Comparison of ENCODE assay signal across 20 cellular contexts in genomic region chr2:15627842-15628684, GRCh38. TPM values are rescaled to one million over a fixed set of nuclear protein-coding genes. Genes with fewer than 3 reads are reported as not detected.
DNase-seq lines count a peak whose midpoint lies in the region; ATAC-seq and TF ChIP-seq lines count a peak whose summit lies in the region.
"Had no signal": no experiment of that assay in that cellular context is flagged by ENCODE, and none has a peak within 500 bp of the region (broad histone marks: within the 10 kb centered on the region; RNA-seq: fewer than 3 reads in every experiment).

No MANE protein-coding gene starts in this region.

- WGBS in endodermal cell (ENCODE audit: insufficient coverage in 1 of 2, insufficient read length in 1 of 2), 2 experiments: 93 to 100% methylated on average over 5 to 7 of the region's 7 CpGs

- no peak overlapping the region for H3K4me3 Mint-ChIP-seq in activated T-cell treated with anti-CD3 and anti-CD28 coated beads, Interleukin-2, amount 50 U/mL, for 72 hours
- H3K4me3 Mint-ChIP-seq in T-helper 17 cell (no peak overlapping the region), nephron progenitor cell (no peak overlapping the region), endodermal cell (no peak overlapping the region)
- H3K4me3 Mint-ChIP-seq: CD14-positive monocyte; CD4-positive, alpha-beta T cell; CD8-positive, alpha-beta memory T cell had no signal

- H3K27ac Mint-ChIP-seq in activated T-cell treated with anti-CD3 and anti-CD28 coated beads, Interleukin-2, amount 50 U/mL, for 72 hours: peak overlapping the region; percentile 68
- peak overlapping the region; percentile 3 for H3K27ac Mint-ChIP-seq in T-helper 17 cell
- peak overlapping the region; percentile 69 for H3K27ac Mint-ChIP-seq in nephron progenitor cell
- H3K27ac Mint-ChIP-seq in endodermal cell: no peak overlapping the region
- H3K27ac Mint-ChIP-seq: CD14-positive monocyte; CD4-positive, alpha-beta T cell had no signal

- no peaks in the 10 kb centered on the region for H3K4me1 Mint-ChIP-seq in activated T-cell treated with anti-CD3 and anti-CD28 coated beads, Interleukin-2, amount 50 U/mL, for 72 hours (ENCODE audit: low read depth)
- H3K4me1 Mint-ChIP-seq in T-helper 17 cell (peaks cover 7% of the 10 kb centered on the region), nephron progenitor cell (no peaks in the 10 kb centered on the region), endodermal cell (no peaks in the 10 kb centered on the region)
- H3K4me1 Mint-ChIP-seq: CD14-positive monocyte; CD8-positive, alpha-beta memory T cell had no signal

- H3K4me1 ChIP-seq in endodermal cell (ENCODE audit: control insufficient read depth, insufficient read depth, low read length): no peaks in the 10 kb centered on the region
- H3K4me1 ChIP-seq: BE2C; BLaER1 treated with 17β-estradiol and CSF1 and Interleukin-3, amounts not matched to agents 10 nM and 100 nM had no signal

- no peak overlapping the region for H3K9ac ChIP-seq in endodermal cell (ENCODE audit: extremely low read depth, low read length, poor library complexity, severe bottlenecking)
- H3K9ac ChIP-seq: BLaER1 treated with 17β-estradiol and CSF1 and Interleukin-3, amounts not matched to agents 10 nM and 100 nM; GM23248 had no signal

- no peak overlapping the region for H3K27ac ChIP-seq in endodermal cell (ENCODE audit: low read depth, low read length)
- H3K27ac ChIP-seq: A549; BLaER1 treated with 17β-estradiol and CSF1 and Interleukin-3, amounts not matched to agents 10 nM and 100 nM; GM23248 had no signal

- H3K27me3 Mint-ChIP-seq in activated T-cell treated with anti-CD3 and anti-CD28 coated beads, Interleukin-2, amount 50 U/mL, for 72 hours (ENCODE audit: low read depth): no peaks in the 10 kb centered on the region
- H3K27me3 Mint-ChIP-seq in T-helper 17 cell (no peaks in the 10 kb centered on the region), nephron progenitor cell (ENCODE audit: low read depth, poor library complexity) (no peaks in the 10 kb centered on the region), endodermal cell (ENCODE audit: insufficient read depth) (no peaks in the 10 kb centered on the region)
- H3K27me3 Mint-ChIP-seq: CD4-positive, alpha-beta T cell; CD8-positive, alpha-beta memory T cell had no signal

- TF ChIP-seq CTCF in nephron progenitor cell (IDR thresholded peaks at IDR 0.05) (no peak), endodermal cell (conservative IDR thresholded peaks at IDR 0.05) (no peak)

- peaks cover 11 to 29% of the 10 kb centered on the region in 2 donors for H3K36me3 Mint-ChIP-seq in activated T-cell treated with anti-CD3 and anti-CD28 coated beads, Interleukin-2, amount 50 U/mL, for 72 hours (ENCODE audit: insufficient read depth in 2 of 2)
- H3K36me3 Mint-ChIP-seq in T-helper 17 cell (ENCODE audit: low read depth): peaks cover 11% of the 10 kb centered on the region
- H3K36me3 Mint-ChIP-seq in nephron progenitor cell (ENCODE audit: low read depth): peaks cover 99% of the 10 kb centered on the region
- peaks cover 69% of the 10 kb centered on the region for H3K36me3 Mint-ChIP-seq in endodermal cell (ENCODE audit: low read depth)

- DNase-seq in activated T-cell treated with anti-CD3 and anti-CD28 coated beads, Interleukin-2, amount 50 U/mL, for 72 hours: no peak
- DNase-seq in activated T-cell treated with anti-CD3 and anti-CD28 coated beads for 4 hours: no peak
- no peak for DNase-seq in T-helper 17 cell
- DNase-seq in nephron progenitor cell: no peak
- DNase-seq in activated naive CD4-positive, alpha-beta T cell treated with Interleukin-2 at 50 U/mL for 16 hours: no peak
- DNase-seq in endodermal cell: no peak
- DNase-seq: 8988T; ACHN; AML-193; BE2C; CD4-positive, alpha-beta T cell; CD8-positive, alpha-beta memory T cell; DMS153; DND-41; GM23248; H7; HCEC 1CT had no signal

- no peak overlapping the region for H3K4me3 ChIP-seq in endodermal cell (ENCODE audit: low read length)
- H3K4me3 ChIP-seq: A549; BLaER1 treated with 17β-estradiol and CSF1 and Interleukin-3, amounts not matched to agents 10 nM and 100 nM; GM23248 had no signal

- peaks cover 99% of the 10 kb centered on the region for H3K36me3 ChIP-seq in endodermal cell (ENCODE audit: control insufficient read depth, insufficient read depth, low read length)

- no peaks in the 10 kb centered on the region for H3K27me3 ChIP-seq in endodermal cell (ENCODE audit: control insufficient read depth, insufficient read depth, low read length, poor library complexity, severe bottlenecking)
- H3K27me3 ChIP-seq: BE2C; BLaER1 treated with 17β-estradiol and CSF1 and Interleukin-3, amounts not matched to agents 10 nM and 100 nM had no signal

- H3K9me3 ChIP-seq in T-helper 17 cell (ENCODE audit: control insufficient read depth, low read length, poor library complexity, severe bottlenecking) (no peaks in the 10 kb centered on the region), endodermal cell (ENCODE audit: control insufficient read depth, low read length) (peaks cover 3% of the 10 kb centered on the region)
- H3K9me3 ChIP-seq: A549, BE2C had no signal

- peaks cover 0 to 3% of the 10 kb centered on the region in 2 donors for H3K9me3 Mint-ChIP-seq in activated T-cell treated with anti-CD3 and anti-CD28 coated beads, Interleukin-2, amount 50 U/mL, for 72 hours
- peaks cover 10% of the 10 kb centered on the region for H3K9me3 Mint-ChIP-seq in nephron progenitor cell
- no peaks in the 10 kb centered on the region for H3K9me3 Mint-ChIP-seq in endodermal cell
- H3K9me3 Mint-ChIP-seq: CD14-positive monocyte; CD4-positive, alpha-beta T cell; CD8-positive, alpha-beta memory T cell had no signal

- ATAC-seq in activated T-cell treated with anti-CD3 and anti-CD28 coated beads, Interleukin-2, amount 50 U/mL, for 72 hours (replicated peaks in 1 of 2): no peak
- ATAC-seq in T-helper 17 cell: no peak
- ATAC-seq: A549 had no signal

RNA-seq across cellular contexts. Expression of gene DDX1, which starts 36.4 kb away (rescaled TPM):
- total RNA-seq in activated T-cell treated with anti-CD3 and anti-CD28 coated beads, Interleukin-2, amount 50 U/mL, for 72 hours: 10 to 100 TPM; 55.8 to 56.0 TPM
- total RNA-seq in T-helper 17 cell (10 to 100 TPM; 27.6 to 35.0 TPM), endodermal cell (100 to 1,000 TPM; 116 to 126 TPM)
- polyA plus RNA-seq in endodermal cell (2013, experiment 1 of 2): 109 TPM
- 105 TPM for polyA plus RNA-seq in endodermal cell (2013, experiment 2 of 2)
